ENCODE assay signal across 10 cellular contexts in genomic region chr2:40680547-40680946, GRCh38.
DNase-seq lines count a peak whose midpoint lies in the region; ATAC-seq lines count a peak whose summit lies in the region.
"Had no signal": no experiment of that assay in that cellular context is flagged by ENCODE, and none has a peak within 500 bp of the region (broad histone marks: within the 10 kb centered on the region; RNA-seq: fewer than 3 reads in every experiment).

No MANE protein-coding gene starts in this region.

- peak; percentile 1 for DNase-seq in iris pigment epithelial cell (ENCODE audit: low read depth)
- DNase-seq in DMS153 treated with DMSO at 0.1 percent for 48 hours (lab: John Stamatoyannopoulos, UW; ENCODE audit: unreplicated experiment) = no peak
- no peak for DNase-seq in cerebellar cortex (ENCODE audit: low spot score)
- no peak for DNase-seq in stimulated activated CD8-positive, alpha-beta memory T cell treated with anti-CD3 and anti-CD28 coated beads, Interleukin-4, amount 100 ng/mL, for 48 hours
- DNase-seq: naive thymus-derived CD8-positive, alpha-beta T cell; NCI-H446 treated with DMSO at 0.1 percent for 48 hours had no signal

- ATAC-seq in GM18519 (IDR thresholded peaks at IDR 0.05; ENCODE audit: low FRiP score, unreplicated experiment) = peak; percentile 96
- ATAC-seq in GM21723 (IDR thresholded peaks at IDR 0.05; ENCODE audit: unreplicated experiment) = peak; percentile 52
- ATAC-seq in HG03558 (IDR thresholded peaks at IDR 0.05; ENCODE audit: extremely low read depth, unreplicated experiment) = peak; percentile 83
- ATAC-seq in GM19397 (IDR thresholded peaks at IDR 0.05; ENCODE audit: unreplicated experiment) = no peak
- ATAC-seq: naive thymus-derived CD8-positive, alpha-beta T cell had no signal
